ENCODE assay signal across 1 cellular context in the genomic region with DNA sequence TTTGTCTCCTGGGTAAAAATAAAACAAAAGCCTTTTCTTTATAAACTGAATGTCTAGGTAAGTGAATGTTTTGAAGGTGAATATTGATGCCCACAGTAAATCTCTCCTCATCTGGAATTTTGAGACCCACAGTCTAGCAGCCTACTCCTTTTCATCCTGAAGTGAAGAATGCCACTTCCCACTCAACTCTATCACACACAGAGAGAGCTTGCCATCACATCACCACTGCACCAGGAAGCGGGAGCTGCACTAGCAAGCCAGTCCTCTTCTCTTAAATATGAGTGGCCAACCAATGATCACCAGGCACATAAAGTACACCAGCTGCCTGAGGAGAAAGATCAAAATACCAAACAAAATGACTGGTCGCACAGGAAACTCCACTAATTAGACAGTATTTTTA.
A peak's percentile ranks its signal among the peaks of the same experiment; 100 is the strongest.
TF ChIP-seq lines count a peak whose summit lies in the region.

No MANE protein-coding gene starts in this region.

TF ChIP-seq in GM12878, 131 proteins besides CTCF, POLR2A, EP300 and RAD21:
- TF ChIP-seq FOXK2 (IDR thresholded peaks at IDR 0.05) (no peak), POLR2AphosphoS5 (IDR thresholded peaks at IDR 0.05; ENCODE audit: low read length) (0 out of 2 replicates have a peak, but pooled peaks have one; percentile 31), NR2C1 (IDR thresholded peaks at IDR 0.05) (no peak), SRF (IDR thresholded peaks at IDR 0.05; ENCODE audit: low read depth in 2 of 2, low read length in 2 of 2) (no peak)
- TF ChIP-seq, protein P1, sequence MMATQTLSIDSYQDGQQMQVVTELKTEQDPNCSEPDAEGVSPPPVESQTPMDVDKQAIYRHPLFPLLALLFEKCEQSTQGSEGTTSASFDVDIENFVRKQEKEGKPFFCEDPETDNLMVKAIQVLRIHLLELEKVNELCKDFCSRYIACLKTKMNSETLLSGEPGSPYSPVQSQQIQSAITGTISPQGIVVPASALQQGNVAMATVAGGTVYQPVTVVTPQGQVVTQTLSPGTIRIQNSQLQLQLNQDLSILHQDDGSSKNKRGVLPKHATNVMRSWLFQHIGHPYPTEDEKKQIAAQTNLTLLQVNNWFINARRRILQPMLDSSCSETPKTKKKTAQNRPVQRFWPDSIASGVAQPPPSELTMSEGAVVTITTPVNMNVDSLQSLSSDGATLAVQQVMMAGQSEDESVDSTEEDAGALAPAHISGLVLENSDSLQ (IDR thresholded peaks at IDR 0.05): no peak
- TF ChIP-seq, protein P2, sequence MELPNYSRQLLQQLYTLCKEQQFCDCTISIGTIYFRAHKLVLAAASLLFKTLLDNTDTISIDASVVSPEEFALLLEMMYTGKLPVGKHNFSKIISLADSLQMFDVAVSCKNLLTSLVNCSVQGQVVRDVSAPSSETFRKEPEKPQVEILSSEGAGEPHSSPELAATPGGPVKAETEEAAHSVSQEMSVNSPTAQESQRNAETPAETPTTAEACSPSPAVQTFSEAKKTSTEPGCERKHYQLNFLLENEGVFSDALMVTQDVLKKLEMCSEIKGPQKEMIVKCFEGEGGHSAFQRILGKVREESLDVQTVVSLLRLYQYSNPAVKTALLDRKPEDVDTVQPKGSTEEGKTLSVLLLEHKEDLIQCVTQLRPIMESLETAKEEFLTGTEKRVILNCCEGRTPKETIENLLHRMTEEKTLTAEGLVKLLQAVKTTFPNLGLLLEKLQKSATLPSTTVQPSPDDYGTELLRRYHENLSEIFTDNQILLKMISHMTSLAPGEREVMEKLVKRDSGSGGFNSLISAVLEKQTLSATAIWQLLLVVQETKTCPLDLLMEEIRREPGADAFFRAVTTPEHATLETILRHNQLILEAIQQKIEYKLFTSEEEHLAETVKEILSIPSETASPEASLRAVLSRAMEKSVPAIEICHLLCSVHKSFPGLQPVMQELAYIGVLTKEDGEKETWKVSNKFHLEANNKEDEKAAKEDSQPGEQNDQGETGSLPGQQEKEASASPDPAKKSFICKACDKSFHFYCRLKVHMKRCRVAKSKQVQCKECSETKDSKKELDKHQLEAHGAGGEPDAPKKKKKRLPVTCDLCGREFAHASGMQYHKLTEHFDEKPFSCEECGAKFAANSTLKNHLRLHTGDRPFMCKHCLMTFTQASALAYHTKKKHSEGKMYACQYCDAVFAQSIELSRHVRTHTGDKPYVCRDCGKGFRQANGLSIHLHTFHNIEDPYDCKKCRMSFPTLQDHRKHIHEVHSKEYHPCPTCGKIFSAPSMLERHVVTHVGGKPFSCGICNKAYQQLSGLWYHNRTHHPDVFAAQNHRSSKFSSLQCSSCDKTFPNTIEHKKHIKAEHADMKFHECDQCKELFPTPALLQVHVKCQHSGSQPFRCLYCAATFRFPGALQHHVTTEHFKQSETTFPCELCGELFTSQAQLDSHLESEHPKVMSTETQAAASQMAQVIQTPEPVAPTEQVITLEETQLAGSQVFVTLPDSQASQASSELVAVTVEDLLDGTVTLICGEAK (IDR thresholded peaks at IDR 0.05; ENCODE audit: borderline replicate concordance): no peak
- TF ChIP-seq, protein P3, sequence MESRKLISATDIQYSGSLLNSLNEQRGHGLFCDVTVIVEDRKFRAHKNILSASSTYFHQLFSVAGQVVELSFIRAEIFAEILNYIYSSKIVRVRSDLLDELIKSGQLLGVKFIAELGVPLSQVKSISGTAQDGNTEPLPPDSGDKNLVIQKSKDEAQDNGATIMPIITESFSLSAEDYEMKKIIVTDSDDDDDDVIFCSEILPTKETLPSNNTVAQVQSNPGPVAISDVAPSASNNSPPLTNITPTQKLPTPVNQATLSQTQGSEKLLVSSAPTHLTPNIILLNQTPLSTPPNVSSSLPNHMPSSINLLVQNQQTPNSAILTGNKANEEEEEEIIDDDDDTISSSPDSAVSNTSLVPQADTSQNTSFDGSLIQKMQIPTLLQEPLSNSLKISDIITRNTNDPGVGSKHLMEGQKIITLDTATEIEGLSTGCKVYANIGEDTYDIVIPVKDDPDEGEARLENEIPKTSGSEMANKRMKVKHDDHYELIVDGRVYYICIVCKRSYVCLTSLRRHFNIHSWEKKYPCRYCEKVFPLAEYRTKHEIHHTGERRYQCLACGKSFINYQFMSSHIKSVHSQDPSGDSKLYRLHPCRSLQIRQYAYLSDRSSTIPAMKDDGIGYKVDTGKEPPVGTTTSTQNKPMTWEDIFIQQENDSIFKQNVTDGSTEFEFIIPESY (IDR thresholded peaks at IDR 0.05): no peak
TF ChIP-seq in GM12878: peak in this region for 1.
